23 cellular contexts compared by ENCODE assay signal in the genomic region with DNA sequence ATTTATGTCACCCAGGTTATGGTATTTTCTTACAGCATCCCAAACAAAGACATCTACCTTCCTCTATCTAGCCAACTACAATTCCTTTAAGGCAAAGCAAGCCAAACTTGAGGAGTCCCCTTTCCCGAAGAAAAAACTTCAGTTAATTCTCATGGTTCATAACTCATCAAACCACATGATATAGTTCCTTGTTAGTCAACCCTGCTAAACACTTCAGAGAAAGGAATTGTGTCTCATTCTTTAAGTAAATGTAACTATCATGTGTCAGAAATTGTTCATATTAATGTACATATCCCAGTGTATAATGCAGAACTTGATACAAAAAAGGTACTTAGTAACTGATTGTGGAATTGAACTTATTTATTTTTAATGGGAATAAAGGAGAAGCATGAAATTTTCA. TPM values are rescaled to one million over a fixed set of nuclear protein-coding genes. Genes with fewer than 3 reads are reported as not detected.
DNase-seq lines count a peak whose midpoint lies in the region; ATAC-seq and TF ChIP-seq lines count a peak whose summit lies in the region.
"Had no signal": no experiment of that assay in that cellular context is flagged by ENCODE, and none has a peak within 500 bp of the region (broad histone marks: within the 10 kb centered on the region; RNA-seq: fewer than 3 reads in every experiment).

No MANE protein-coding gene starts in this region.

- H3K27me3 Mint-ChIP-seq in HFFc6 (ENCODE audit: insufficient read depth), result peaks cover 2% of the 10 kb centered on the region

- H3K4me1 ChIP-seq in ACC112 (ENCODE audit: control insufficient read depth, insufficient read depth, low read length, unreplicated experiment) (peaks cover 30% of the 10 kb centered on the region), osteoblast (ENCODE audit: insufficient read depth, low read length) (peaks cover 17% of the 10 kb centered on the region), A673 (ENCODE audit: insufficient read depth, low read length, poor library complexity, severe bottlenecking) (no peaks in the 10 kb centered on the region)
- H3K4me1 ChIP-seq: Peyer's patch had no signal

- TF ChIP-seq CTCF in HFFc6 (IDR thresholded peaks at IDR 0.05) (no peak), epithelial cell of esophagus (IDR thresholded peaks at IDR 0.05; ENCODE audit: insufficient read depth, low read depth, low read length, missing control alignments) (no peak), osteoblast (IDR thresholded peaks at IDR 0.05; ENCODE audit: extremely low read depth, low read depth, low read length) (no peak), A673 (conservative IDR thresholded peaks at IDR 0.05; ENCODE audit: low read depth, low read length) (no peak)

- CTCF ChIA-PET in A673 (lab: Charles Lee), result no interaction called here

- H3K79me2 ChIP-seq in ACC112 (ENCODE audit: control insufficient read depth, insufficient read depth, low read length, unreplicated experiment) (peaks cover 13% of the 10 kb centered on the region), osteoblast (ENCODE audit: insufficient read depth, low read length) (no peaks in the 10 kb centered on the region)

- H3K27ac Mint-ChIP-seq in HFFc6, result peak overlapping the region; percentile 40
- H3K27ac Mint-ChIP-seq: GM23338 had no signal

- peaks cover 19% of the 10 kb centered on the region for H4K20me1 ChIP-seq in osteoblast (ENCODE audit: insufficient read depth, low read length)

- H3K27ac ChIP-seq in ACC112 (ENCODE audit: low read depth, low read length) (peak overlapping the region; percentile 78), osteoblast (ENCODE audit: low read depth, low read length) (peak overlapping the region; percentile 80), A673 (ENCODE audit: low read depth, low read length, poor library complexity, severe bottlenecking) (no peak overlapping the region)
- H3K27ac ChIP-seq: Peyer's patch, SK-N-MC had no signal

- intact Hi-C loops in A673 (cut with micrococcal nuclease; ENCODE audit: unreplicated experiment), result no loop called here

- H3K9me3 Mint-ChIP-seq in HFFc6, result no peaks in the 10 kb centered on the region
- H3K9me3 Mint-ChIP-seq: GM23338 had no signal

- H3K4me3 ChIP-seq in ACC112 (ENCODE audit: low read depth, low read length), result no peak overlapping the region
- no peak overlapping the region for H3K4me3 ChIP-seq in epithelial cell of esophagus (ENCODE audit: low read length)
- H3K4me3 ChIP-seq in osteoblast (ENCODE audit: insufficient read depth, low read length), result no peak overlapping the region
- no peak overlapping the region for H3K4me3 ChIP-seq in A673 (ENCODE audit: low read depth, low read length, poor library complexity, severe bottlenecking)
- H3K4me3 ChIP-seq: GM23338, Peyer's patch, SK-N-MC had no signal

- H3K9me3 ChIP-seq in osteoblast (ENCODE audit: low read depth, low read length) (no peaks in the 10 kb centered on the region), A673 (ENCODE audit: low read depth, low read length, poor library complexity, severe bottlenecking) (no peaks in the 10 kb centered on the region)
- H3K9me3 ChIP-seq: BE2C, Peyer's patch had no signal

- POLR2A ChIA-PET in A673 (lab: Charles Lee; ENCODE audit: low non-redundant PET), result no interaction called here

- no peaks in the 10 kb centered on the region for H3K27me3 ChIP-seq in ACC112 (ENCODE audit: insufficient read depth, low read length)
- H3K27me3 ChIP-seq in osteoblast (ENCODE audit: insufficient read depth, low read length), result no peaks in the 10 kb centered on the region
- H3K27me3 ChIP-seq in A673 (replicated peaks; ENCODE audit: insufficient read depth, low read depth, low read length, poor library complexity), result no peaks in the 10 kb centered on the region
- H3K27me3 ChIP-seq: BE2C, Peyer's patch had no signal

- ATAC-seq in GM19023 (IDR thresholded peaks at IDR 0.05; ENCODE audit: unreplicated experiment), result no peak
- ATAC-seq: GM23338 had no signal

- DNase-seq in HFFc6 (no peak), epithelial cell of esophagus (ENCODE audit: low read depth) (peak; percentile 76), osteoblast (ENCODE audit: insufficient read length, low spot score, missing footprints) (no peak), A673 (ENCODE audit: low spot score) (no peak), hypothalamus (lab: John Stamatoyannopoulos, UW) (no peak)
- DNase-seq: ACHN, BE2C, Calu3, DMS79 treated with DMSO at 0.1 percent for 48 hours, H9, KG1, MM.1S, NCI-H2029 treated with DMSO at 0.1 percent for 48 hours, NCI-H2227 treated with DMSO at 0.1 percent for 48 hours, NCI-H526 treated with DMSO at 0.1 percent for 48 hours, Peyer's patch, SIG-M5 had no signal

- H2AFZ ChIP-seq in ACC112 (ENCODE audit: low read length, unreplicated experiment), result no peak overlapping the region
- no peak overlapping the region for H2AFZ ChIP-seq in osteoblast (ENCODE audit: low read length)
- H2AFZ ChIP-seq: GM23338 had no signal

- BruUV-seq in A673 (replicated peaks; lab: Mats Ljungman, UMichigan), result no TSS peak

- H3K4me1 Mint-ChIP-seq in HFFc6 (ENCODE audit: low read depth), result peaks cover 27% of the 10 kb centered on the region
- H3K4me1 Mint-ChIP-seq: GM23338, H9 had no signal

- H3K36me3 Mint-ChIP-seq in HFFc6 (ENCODE audit: low read depth), result peaks cover 57% of the 10 kb centered on the region

- H3K36me3 ChIP-seq in ACC112 (ENCODE audit: insufficient read depth, low read length) (peaks cover 69% of the 10 kb centered on the region), osteoblast (ENCODE audit: insufficient read depth, low read length) (peaks cover 77% of the 10 kb centered on the region), A673 (ENCODE audit: insufficient read depth, low read length, poor library complexity, severe bottlenecking) (peaks cover 20% of the 10 kb centered on the region)

- no peak overlapping the region for H3K4me2 ChIP-seq in osteoblast (ENCODE audit: insufficient read depth, low read length)
- H3K4me2 ChIP-seq: GM23338 had no signal

- no peak overlapping the region for H3K4me3 Mint-ChIP-seq in HFFc6
- H3K4me3 Mint-ChIP-seq: CD14-positive monocyte, GM23338, H9 had no signal

RNA-seq across cellular contexts. Expression of a gene that starts 44.4 kb away (rescaled TPM):
- not detected for total RNA-seq in HFFc6 (2021; fragmentation: NEBNext Ultra II Directional; extraction: Animal tissue kit (Norgen Biotek cat#: 25700))
- total RNA-seq in osteoblast, result 2.2 and 2.7 TPM in 2 replicates
- total RNA-seq in A673 (2021), result 4.8 and 8.2 TPM in 2 replicates
- total RNA-seq: NCI-H460 had no signal
